19 cellular contexts compared by ENCODE assay signal in genomic region chr10:17479015-17479615, GRCh38. TPM values are rescaled to one million over a fixed set of nuclear protein-coding genes. Genes with fewer than 3 reads are reported as not detected.
DNase-seq lines count a peak whose midpoint lies in the region; ATAC-seq and TF ChIP-seq lines count a peak whose summit lies in the region.
"Had no signal": no experiment of that assay in that cellular context is flagged by ENCODE, and none has a peak within 500 bp of the region (broad histone marks: within the 10 kb centered on the region; RNA-seq: fewer than 3 reads in every experiment).

No MANE protein-coding gene starts in this region.

- no peaks in the 10 kb centered on the region for H3K27me3 Mint-ChIP-seq in natural killer cell treated with Interleukin-12 subunit alpha and Interleukin-12 subunit beta and Interleukin-15 and Interleukin-18, amount 100 ng/mL, for 72 hours

- no peaks in the 10 kb centered on the region for H3K36me3 ChIP-seq in smooth muscle cell (ENCODE audit: low read depth)
- H3K36me3 ChIP-seq: HAP-1 had no signal

- no peak overlapping the region for H3K9ac ChIP-seq in smooth muscle cell (ENCODE audit: low read depth)
- H3K9ac ChIP-seq: SK-N-SH had no signal

- TF ChIP-seq CTCF in foreskin fibroblast (IDR thresholded peaks at IDR 0.05; ENCODE audit: low read depth, low read length) = no peak
- no peak for TF ChIP-seq CTCF in smooth muscle cell (IDR thresholded peaks at IDR 0.05; ENCODE audit: borderline replicate concordance, insufficient read depth, poor library complexity, severe bottlenecking)

- H3K4me1 Mint-ChIP-seq in natural killer cell treated with Interleukin-12 subunit alpha and Interleukin-12 subunit beta and Interleukin-15 and Interleukin-18, amount 100 ng/mL, for 72 hours (ENCODE audit: low read depth in 2 of 2) = peaks cover 0 to 2% of the 10 kb centered on the region in 2 donors
- H3K4me1 Mint-ChIP-seq: IgD-negative memory B cell had no signal

- 81% methylated on average over 4 of the region's 4 CpGs for WGBS in smooth muscle cell (ENCODE audit: low lambda C conversion rate)

- H3K27ac ChIP-seq in smooth muscle cell (ENCODE audit: low read depth) = no peak overlapping the region

- H2AFZ ChIP-seq in smooth muscle cell (ENCODE audit: low read depth) = no peak overlapping the region

- H4K20me1 ChIP-seq in smooth muscle cell (ENCODE audit: low read depth) = no peaks in the 10 kb centered on the region

- peak; percentile 35 for DNase-seq in AG08395 (ENCODE audit: low spot score)
- DNase-seq in GM04503 (ENCODE audit: low read depth) = peak; percentile 35
- DNase-seq in NCI-H226 = peak; percentile 17
- peak; percentile 8 to 26 for DNase-seq in foreskin fibroblast
- DNase-seq in natural killer cell treated with Interleukin-12 subunit alpha and Interleukin-12 subunit beta and Interleukin-15 and Interleukin-18, amount 100 ng/mL, for 72 hours (ENCODE audit: low spot score) = no peak
- DNase-seq in NCI-H2196 treated with DMSO at 0.1 percent for 48 hours (lab: John Stamatoyannopoulos, UW; ENCODE audit: unreplicated experiment) = no peak
- no peak for DNase-seq in smooth muscle cell (lab: John Stamatoyannopoulos, UW; ENCODE audit: unreplicated experiment)
- DNase-seq: AML-193; Calu3; CD4-positive, alpha-beta T cell; DMS79; GF-D8; NCI-H146; NCI-H774; SK-N-SH had no signal

- H3K36me3 Mint-ChIP-seq in natural killer cell treated with Interleukin-12 subunit alpha and Interleukin-12 subunit beta and Interleukin-15 and Interleukin-18, amount 100 ng/mL, for 72 hours = peaks cover 5% of the 10 kb centered on the region
- H3K36me3 Mint-ChIP-seq: IgD-negative memory B cell had no signal

- no peaks in the 10 kb centered on the region for H3K4me1 ChIP-seq in smooth muscle cell (ENCODE audit: low read depth)
- H3K4me1 ChIP-seq: HAP-1 had no signal

- H3K9me3 Mint-ChIP-seq in natural killer cell treated with Interleukin-12 subunit alpha and Interleukin-12 subunit beta and Interleukin-15 and Interleukin-18, amount 100 ng/mL, for 72 hours = no peaks in the 10 kb centered on the region

- H3K4me3 Mint-ChIP-seq in natural killer cell treated with Interleukin-12 subunit alpha and Interleukin-12 subunit beta and Interleukin-15 and Interleukin-18, amount 100 ng/mL, for 72 hours = no peak overlapping the region
- H3K4me3 Mint-ChIP-seq: CD4-positive, alpha-beta T cell; IgD-negative memory B cell had no signal

- H3K4me2 ChIP-seq in smooth muscle cell = no peak overlapping the region
- H3K4me2 ChIP-seq: SK-N-SH had no signal

- H3K9me3 ChIP-seq in smooth muscle cell (replicated peaks; ENCODE audit: low read depth) = no peaks in the 10 kb centered on the region
- H3K9me3 ChIP-seq: HAP-1, SK-N-SH had no signal

- H3K27ac Mint-ChIP-seq in natural killer cell treated with Interleukin-12 subunit alpha and Interleukin-12 subunit beta and Interleukin-15 and Interleukin-18, amount 100 ng/mL, for 72 hours = no peak overlapping the region
- H3K27ac Mint-ChIP-seq: CD4-positive, alpha-beta T cell; IgD-negative memory B cell had no signal

- ATAC-seq in natural killer cell treated with Interleukin-12 subunit alpha and Interleukin-12 subunit beta and Interleukin-15 and Interleukin-18, amount 100 ng/mL, for 72 hours = no peak
- ATAC-seq in GM21717 (IDR thresholded peaks at IDR 0.05; ENCODE audit: unreplicated experiment) = no peak
- ATAC-seq: Right ventricle myocardium inferior had no signal

- H3K79me2 ChIP-seq in smooth muscle cell (ENCODE audit: low read depth) = no peaks in the 10 kb centered on the region

- H3K27me3 ChIP-seq in smooth muscle cell (ENCODE audit: low read depth) = no peaks in the 10 kb centered on the region

- no peaks in the 10 kb centered on the region for H3F3A ChIP-seq in smooth muscle cell (ENCODE audit: low read depth)

- H3K4me3 ChIP-seq in foreskin fibroblast (ENCODE audit: low read depth in 1 of 2, low read length in 2 of 2) = no peak overlapping the region
- H3K4me3 ChIP-seq in smooth muscle cell = no peak overlapping the region
- H3K4me3 ChIP-seq: HAP-1 had no signal

RNA-seq across cellular contexts. Expression of gene ST8SIA6, which starts 24.7 kb away (rescaled TPM):
- total RNA-seq in natural killer cell treated with Interleukin-12 subunit alpha and Interleukin-12 subunit beta and Interleukin-15 and Interleukin-18, amount 100 ng/mL, for 72 hours = 1 to 10 TPM in 1 of 2 donors, under 1 TPM in 1; 0.19 to 1.5 TPM
- total RNA-seq in smooth muscle cell = 0.36 TPM in 1 of 2 replicates, not detected in the other
- 0.24 TPM in 1 of 2 replicates, not detected in the other for polyA plus RNA-seq in smooth muscle cell
- polyA plus RNA-seq: IgD-negative memory B cell had no signal

Comparison
In these comparisons a context has a peak if more than half of its experiments do, and no peak if none do; other contexts are left out.
1. DNase-seq: peak in AG08395 (single experiment), GM04503 (single experiment), NCI-H226 (single experiment) and foreskin fibroblast (2 of 2); none in natural killer cell treated with Interleukin-12 subunit alpha and Interleukin-12 subunit beta and Interleukin-15 and Interleukin-18, amount 100 ng/mL, for 72 hours (single experiment), NCI-H2196 treated with DMSO at 0.1 percent for 48 hours (single experiment) and smooth muscle cell (single experiment).